Comparison of ENCODE assay signal across 8 cellular contexts in genomic region chr1:941027-941587, GRCh38. TPM values are rescaled to one million over a fixed set of nuclear protein-coding genes. Genes with fewer than 3 reads are reported as not detected.
DNase-seq lines count a peak whose midpoint lies in the region; ATAC-seq and TF ChIP-seq lines count a peak whose summit lies in the region.

No MANE protein-coding gene starts in this region.

- H3K27ac Mint-ChIP-seq in activated CD4-positive, alpha-beta T cell treated with anti-CD3 and anti-CD28 coated beads for 36 hours: no peak overlapping the region
- H3K27ac Mint-ChIP-seq in activated CD4-positive, alpha-beta memory T cell treated with anti-CD3 and anti-CD28 coated beads for 36 hours: no peak overlapping the region

- peaks cover 11% of the 10 kb centered on the region for H3K36me3 Mint-ChIP-seq in activated CD4-positive, alpha-beta T cell treated with anti-CD3 and anti-CD28 coated beads for 36 hours (ENCODE audit: low read depth)
- H3K36me3 Mint-ChIP-seq in activated CD4-positive, alpha-beta memory T cell treated with anti-CD3 and anti-CD28 coated beads for 36 hours: peaks cover 17% of the 10 kb centered on the region

- H3K36me3 ChIP-seq in iPS-18a (ENCODE audit: control insufficient read depth, low read depth, low read length) (no peaks in the 10 kb centered on the region), stomach (peaks cover 5 to 19% (median 18%) of the 10 kb centered on the region in 4 donors)

- TF ChIP-seq EP300 in stomach (IDR thresholded peaks at IDR 0.05): no peak

- no peak overlapping the region for H3K27ac ChIP-seq in iPS-18a (ENCODE audit: low read length)
- peak overlapping the region; percentile 50 to 84 (median 81) for H3K27ac ChIP-seq in stomach

- H3K9me3 ChIP-seq in iPS-18a (ENCODE audit: control insufficient read depth, low read depth, low read length): no peaks in the 10 kb centered on the region
- H3K9me3 ChIP-seq in stomach: no peaks in the 10 kb centered on the region

- peaks cover 5% of the 10 kb centered on the region for H3K4me1 Mint-ChIP-seq in activated CD4-positive, alpha-beta T cell treated with anti-CD3 and anti-CD28 coated beads for 36 hours
- peaks cover 8% of the 10 kb centered on the region for H3K4me1 Mint-ChIP-seq in activated CD4-positive, alpha-beta memory T cell treated with anti-CD3 and anti-CD28 coated beads for 36 hours (ENCODE audit: low read depth)

- H3K27me3 ChIP-seq in iPS-18a (ENCODE audit: control insufficient read depth, insufficient read depth, low read length) (peaks cover 85% of the 10 kb centered on the region), stomach (peaks cover 0 to 78% (median 54%) of the 10 kb centered on the region in 3 donors)

- H3K9me3 Mint-ChIP-seq in activated CD4-positive, alpha-beta T cell treated with anti-CD3 and anti-CD28 coated beads for 36 hours (ENCODE audit: low read depth): no peaks in the 10 kb centered on the region
- H3K9me3 Mint-ChIP-seq in activated CD4-positive, alpha-beta memory T cell treated with anti-CD3 and anti-CD28 coated beads for 36 hours: no peaks in the 10 kb centered on the region

- DNase-seq in activated CD4-positive, alpha-beta T cell treated with anti-CD3 and anti-CD28 coated beads for 36 hours: no peak
- DNase-seq in activated CD4-positive, alpha-beta T cell treated with anti-CD3 and anti-CD28 coated beads for 48 hours: no peak
- DNase-seq in activated CD4-positive, alpha-beta memory T cell treated with anti-CD3 and anti-CD28 coated beads for 36 hours: no peak
- DNase-seq in stomach: no peak
- no peak for DNase-seq in sciatic nerve (ENCODE audit: low spot score)
- no peak for DNase-seq in erythroblast (lab: John Stamatoyannopoulos, UW)
- no peak for DNase-seq in DMS53 treated with DMSO at 0.1 percent for 48 hours (lab: John Stamatoyannopoulos, UW; ENCODE audit: unreplicated experiment)

- no peaks in the 10 kb centered on the region for H3K4me1 ChIP-seq in iPS-18a (ENCODE audit: control insufficient read depth, low read depth, low read length)
- H3K4me1 ChIP-seq in stomach: peaks cover 36 to 78% (median 53%) of the 10 kb centered on the region in 4 donors

- 0 to 5% (median 3%) methylated on average over 6 to 36 of the region's 36 CpGs for whole genome bisulfite sequencing in stomach, 5 donors

- TF ChIP-seq POLR2A in stomach (IDR thresholded peaks at IDR 0.05): no peak
- TF ChIP-seq POLR2A in erythroblast (IDR thresholded peaks at IDR 0.05; ENCODE audit: low read length): no peak

- intact Hi-C loops in activated CD4-positive, alpha-beta T cell treated with anti-CD3 and anti-CD28 coated beads for 36 hours (cut with DNase I, micrococcal nuclease): loop anchor here (2.0 kb wide), 2 partner anchors 20 to 36 kb away; no protein-coding TSS in a partner anchor
- intact Hi-C loops in activated CD4-positive, alpha-beta memory T cell treated with anti-CD3 and anti-CD28 coated beads for 36 hours (cut with micrococcal nuclease): no loop called here
- intact Hi-C loops in stomach (cut with DNase I; ENCODE audit: low total_unique reads): loop anchor here (5.0 kb wide), 1 partner anchor 39 kb away; no protein-coding TSS in a partner anchor
- intact Hi-C loops in sciatic nerve (cut with DNase I): no loop called here

- peaks cover 14% of the 10 kb centered on the region for H3K27me3 Mint-ChIP-seq in activated CD4-positive, alpha-beta T cell treated with anti-CD3 and anti-CD28 coated beads for 36 hours
- H3K27me3 Mint-ChIP-seq in activated CD4-positive, alpha-beta memory T cell treated with anti-CD3 and anti-CD28 coated beads for 36 hours: peaks cover 21% of the 10 kb centered on the region

- CTCF ChIA-PET in activated CD4-positive, alpha-beta T cell treated with anti-CD3 and anti-CD28 coated beads for 36 hours (lab: Charles Lee): interaction anchor here (0.7 kb wide), 1 partner anchor 35 kb away, joined by 3 read pairs; no protein-coding TSS in a partner anchor
- CTCF ChIA-PET in activated CD4-positive, alpha-beta memory T cell treated with anti-CD3 and anti-CD28 coated beads for 36 hours (lab: Charles Lee): interaction anchor here (0.7 to 2.9 kb wide), 2 partner anchors 15 to 36 kb away, joined by 3 to 14 read pairs; no protein-coding TSS in a partner anchor

- POLR2A ChIA-PET in activated CD4-positive, alpha-beta T cell treated with anti-CD3 and anti-CD28 coated beads for 36 hours (lab: Charles Lee): interaction anchor here (1.0 kb wide), 1 partner anchor 18 kb away, joined by 4 read pairs; the partner anchor contains the start of gene NOC2L
- POLR2A ChIA-PET in activated CD4-positive, alpha-beta memory T cell treated with anti-CD3 and anti-CD28 coated beads for 36 hours (lab: Charles Lee): interaction anchor here (1.0 kb wide), 1 partner anchor 12 kb away, joined by 3 read pairs; no protein-coding TSS in a partner anchor

- no peak for TF ChIP-seq CTCF in stomach (IDR thresholded peaks at IDR 0.05)

- H3K4me3 Mint-ChIP-seq in activated CD4-positive, alpha-beta T cell treated with anti-CD3 and anti-CD28 coated beads for 36 hours: peak overlapping the region; percentile 39
- peak overlapping the region; percentile 50 for H3K4me3 Mint-ChIP-seq in activated CD4-positive, alpha-beta memory T cell treated with anti-CD3 and anti-CD28 coated beads for 36 hours

- peak overlapping the region; percentile 13 for H3K4me3 ChIP-seq in iPS-18a (ENCODE audit: low read length)
- H3K4me3 ChIP-seq in stomach: peak overlapping the region; percentile 41 to 61 (median 44)

- no peak for ATAC-seq in activated CD4-positive, alpha-beta T cell treated with anti-CD3 and anti-CD28 coated beads for 36 hours
- ATAC-seq in sciatic nerve: no peak

- H3K9ac ChIP-seq in iPS-18a (ENCODE audit: low read length): no peak overlapping the region

RNA-seq across cellular contexts. Expression of gene SAMD11, which starts 17.4 kb away (rescaled TPM):
- not detected for total RNA-seq in activated CD4-positive, alpha-beta T cell treated with anti-CD3 and anti-CD28 coated beads for 36 hours
- total RNA-seq in activated CD4-positive, alpha-beta memory T cell treated with anti-CD3 and anti-CD28 coated beads for 36 hours: not detected
- total RNA-seq in stomach (1 to 10 TPM in 4 of 5 donors, not detected in 1; 3.6 to 9.8 (median 4.7) TPM), sciatic nerve (6.4 TPM)
- polyA plus RNA-seq in stomach: 10 to 100 TPM in 1 of 3 donors, 1 to 10 TPM in 2; 3.5 to 23.3 (median 4.3) TPM

RNA-seq across cellular contexts. Expression of gene NOC2L, which starts 17.9 kb away (rescaled TPM):
- 100 to 1,000 TPM; 112 to 134 TPM for total RNA-seq in activated CD4-positive, alpha-beta T cell treated with anti-CD3 and anti-CD28 coated beads for 36 hours
- total RNA-seq in activated CD4-positive, alpha-beta memory T cell treated with anti-CD3 and anti-CD28 coated beads for 36 hours: 100 to 1,000 TPM; 111 to 117 TPM
- total RNA-seq in stomach: 10 to 100 TPM; 30.4 to 69.2 (median 40.3) TPM
- polyA plus RNA-seq in stomach: 10 to 100 TPM; 33.5 to 57.9 (median 50.1) TPM
- total RNA-seq in sciatic nerve: 43.7 TPM

RNA-seq across cellular contexts. Expression of gene KLHL17, which starts 19.3 kb away (rescaled TPM):
- 10 to 100 TPM; 16.8 to 21.7 TPM for total RNA-seq in activated CD4-positive, alpha-beta T cell treated with anti-CD3 and anti-CD28 coated beads for 36 hours
- 10 to 100 TPM; 25.8 to 30.6 TPM for total RNA-seq in activated CD4-positive, alpha-beta memory T cell treated with anti-CD3 and anti-CD28 coated beads for 36 hours
- 10 to 100 TPM in 2 of 5 donors, 1 to 10 TPM in 3; 1.7 to 99.9 (median 8.1) TPM for total RNA-seq in stomach
- polyA plus RNA-seq in stomach: 10 to 100 TPM in 1 of 3 donors, 1 to 10 TPM in 2; 6.0 to 19.3 (median 7.2) TPM
- 10.6 TPM for total RNA-seq in sciatic nerve

RNA-seq across cellular contexts. Expression of gene PLEKHN1, which starts 25.2 kb away (rescaled TPM):
- 1 to 10 TPM; 1.1 to 1.4 TPM for total RNA-seq in activated CD4-positive, alpha-beta T cell treated with anti-CD3 and anti-CD28 coated beads for 36 hours
- total RNA-seq in activated CD4-positive, alpha-beta memory T cell treated with anti-CD3 and anti-CD28 coated beads for 36 hours: 1 to 10 TPM; 5.8 to 6.0 TPM
- total RNA-seq in stomach: 10 to 100 TPM in 1 of 5 donors, under 1 TPM in 3, not detected in 1; 0.29 to 29.2 (median 0.50) TPM
- 10 to 100 TPM in 1 of 3 donors, 1 to 10 TPM in 1, not detected in 1; 2.9 to 13.6 TPM for polyA plus RNA-seq in stomach
- 0.40 TPM for total RNA-seq in sciatic nerve

RNA-seq across cellular contexts. Expression of gene PERM1, which starts 40.8 kb away (rescaled TPM):
- total RNA-seq in activated CD4-positive, alpha-beta T cell treated with anti-CD3 and anti-CD28 coated beads for 36 hours: not detected
- not detected for total RNA-seq in activated CD4-positive, alpha-beta memory T cell treated with anti-CD3 and anti-CD28 coated beads for 36 hours
- total RNA-seq in stomach (under 1 TPM in 1 of 5 donors, not detected in 4; 0.43 TPM), sciatic nerve (not detected)
- polyA plus RNA-seq in stomach: under 1 TPM; 0.37 to 0.88 (median 0.46) TPM

Comparison
In these comparisons a context has a peak if more than half of its experiments do, and no peak if none do; other contexts are left out.
1. intact Hi-C loops: an anchor here in activated CD4-positive, alpha-beta T cell treated with anti-CD3 and anti-CD28 coated beads for 36 hours (2.0 kb wide) and stomach (5.0 kb wide); none called in activated CD4-positive, alpha-beta memory T cell treated with anti-CD3 and anti-CD28 coated beads for 36 hours and sciatic nerve.